8 cellular contexts compared by ENCODE assay signal in the genomic region with DNA sequence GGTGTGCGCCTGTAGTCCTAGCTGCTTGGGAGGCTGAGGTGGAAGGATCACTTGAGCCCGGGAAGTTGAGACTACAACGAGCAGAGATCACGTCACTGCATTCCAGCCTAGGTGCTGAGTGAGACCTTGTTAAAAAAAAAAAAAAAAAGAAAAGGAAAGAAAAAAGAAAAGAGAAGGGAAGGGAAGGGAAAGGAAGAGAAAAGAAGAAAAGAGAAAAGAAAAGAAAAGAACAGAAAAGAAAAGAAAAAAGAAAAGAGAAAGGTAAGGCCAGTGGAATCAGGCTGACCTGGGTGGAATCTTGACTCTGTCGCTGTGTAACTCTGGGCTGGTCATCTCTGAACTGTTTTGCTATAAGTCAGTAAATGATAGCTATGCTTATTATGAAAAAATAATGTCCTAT. TPM values are rescaled to one million over a fixed set of nuclear protein-coding genes. Genes with fewer than 3 reads are reported as not detected.
"Had no signal": no experiment of that assay in that cellular context is flagged by ENCODE, and none has a peak within 500 bp of the region (broad histone marks: within the 10 kb centered on the region; RNA-seq: fewer than 3 reads in every experiment).

No MANE protein-coding gene starts in this region.

- H3K4me2 ChIP-seq: KMS-11 had no signal

- FAIRE-seq: HepG2, HTR-8/SVneo had no signal

- H3K27ac Mint-ChIP-seq: IgD-negative memory B cell had no signal

- H3K27ac ChIP-seq: HL-60, KMS-11 had no signal

- H3K4me3 Mint-ChIP-seq: IgD-negative memory B cell had no signal

- H3K9me3 Mint-ChIP-seq: IgD-negative memory B cell had no signal

- DNase-seq: IMR-90, KBM-7, KG1 had no signal

- H3K9ac ChIP-seq: KMS-11 had no signal

- ATAC-seq: HepG2 had no signal

RNA-seq across cellular contexts. Expression of a gene that starts 33.7 kb away (rescaled TPM):
- polyA plus RNA-seq: IgD-negative memory B cell had no signal
